ENCODE assay signal across 1 cellular context in genomic region chr1:161367684-161368398, GRCh38.
TF ChIP-seq lines count a peak whose summit lies in the region.

Gene CFAP126 (minus strand): TSS chr1:161367876. CDS start chr1:161367868, 8 bp downstream.

TF ChIP-seq in K562, 482 proteins besides CTCF, POLR2A, EP300 and RAD21 (continued from another document):
- no peak for TF ChIP-seq ZNF561 (CRISPR knock-in tag; conservative IDR thresholded peaks at IDR 0.05)
- TF ChIP-seq CHD7 (IDR thresholded peaks at IDR 0.05; ENCODE audit: low read depth, low read length) = no peak
- no peak for TF ChIP-seq CUX1 (CRISPR knock-in tag; IDR thresholded peaks at IDR 0.05)
- TF ChIP-seq NFYB (IDR thresholded peaks at IDR 0.05; ENCODE audit: extremely low read depth, insufficient read length) = peak; percentile 37
- TF ChIP-seq YY1 (IDR thresholded peaks at IDR 0.05; ENCODE audit: borderline replicate concordance in 1 of 3, control insufficient read depth in 1 of 3, extremely low read depth in 1 of 3, insufficient read depth in 3 of 3, insufficient read length in 1 of 3, insufficient replicate concordance in 2 of 3, low read depth in 1 of 3, low read length in 2 of 3) = peak in 1 of 3 experiments; percentile 16
- TF ChIP-seq GATAD2A (IDR thresholded peaks at IDR 0.05) = no peak
- TF ChIP-seq ESRRA (IDR thresholded peaks at IDR 0.05; ENCODE audit: borderline replicate concordance, low read depth) = no peak
- TF ChIP-seq ZNF717 (CRISPR knock-in tag; IDR thresholded peaks at IDR 0.05) = no peak
- TF ChIP-seq FOXM1 (IDR thresholded peaks at IDR 0.05; ENCODE audit: low read depth) = no peak
- TF ChIP-seq FOXM1 (CRISPR knock-in tag; IDR thresholded peaks at IDR 0.05; ENCODE audit: low read depth) = no peak
- TF ChIP-seq ILF3 (IDR thresholded peaks at IDR 0.05; ENCODE audit: borderline replicate concordance) = no peak
- peak; percentile 99 for TF ChIP-seq FOXJ2 (tag; IDR thresholded peaks at IDR 0.05)
- peak; percentile 13 for TF ChIP-seq RBM25 (IDR thresholded peaks at IDR 0.05; ENCODE audit: low read depth, low read length, severe bottlenecking)
- TF ChIP-seq NR0B1 (IDR thresholded peaks at IDR 0.05; ENCODE audit: partially characterized antibody) = no peak
- no peak for TF ChIP-seq SMAD4 (CRISPR knock-in tag; conservative IDR thresholded peaks at IDR 0.05)
- TF ChIP-seq POLR2AphosphoS2 (IDR thresholded peaks at IDR 0.05; ENCODE audit: low read length) = 0 out of 2 replicates have a peak, but pooled peaks have one; percentile 61
- TF ChIP-seq TAF9B (IDR thresholded peaks at IDR 0.05; ENCODE audit: partially characterized antibody) = no peak
- TF ChIP-seq ZNF583 (CRISPR knock-in tag; IDR thresholded peaks at IDR 0.05) = no peak
- TF ChIP-seq ZNF511 (CRISPR knock-in tag; IDR thresholded peaks at IDR 0.05) = no peak
- TF ChIP-seq JUND (IDR thresholded peaks at IDR 0.05; ENCODE audit: borderline replicate concordance, low read depth, low read length) = no peak
- no peak for TF ChIP-seq JUND (tag; IDR thresholded peaks at IDR 0.05; ENCODE audit: borderline replicate concordance, low read depth, low read length)
- peak in 1 of 2 experiments; percentile 37; a peak in 1 of 4 replicates for TF ChIP-seq FOXK2 (conservative IDR thresholded peaks at IDR 0.05 in 1 of 2, IDR thresholded peaks at IDR 0.05 in 1 of 2; ENCODE audit: low read depth in 2 of 2)
- no peak for TF ChIP-seq GABPB2 (CRISPR knock-in tag; conservative IDR thresholded peaks at IDR 0.05)
- TF ChIP-seq RFX1 (IDR thresholded peaks at IDR 0.05) = peak; percentile 94
- TF ChIP-seq ARHGAP35 (IDR thresholded peaks at IDR 0.05; ENCODE audit: partially characterized antibody) = no peak
- peak; percentile 98 for TF ChIP-seq FOXJ3 (CRISPR knock-in tag; IDR thresholded peaks at IDR 0.05)
- no peak for TF ChIP-seq ZNF780A (CRISPR knock-in tag; IDR thresholded peaks at IDR 0.05)
- TF ChIP-seq TFE3 (CRISPR knock-in tag; IDR thresholded peaks at IDR 0.05) = no peak
- TF ChIP-seq FOXA3 (CRISPR knock-in tag; conservative IDR thresholded peaks at IDR 0.05 in 1 of 2, IDR thresholded peaks at IDR 0.05 in 1 of 2) = 0 out of 4 replicates have a peak, but pooled peaks of 1 of the 2 experiments have one; percentile 35
- no peak for TF ChIP-seq SMARCA4 (IDR thresholded peaks at IDR 0.05)
- no peak for TF ChIP-seq CBFB (CRISPR knock-in tag; IDR thresholded peaks at IDR 0.05)
- TF ChIP-seq ATF2 (CRISPR knock-in tag; IDR thresholded peaks at IDR 0.05) = no peak
- TF ChIP-seq ZBTB49 (CRISPR knock-in tag; IDR thresholded peaks at IDR 0.05; ENCODE audit: borderline replicate concordance) = no peak
